7 cellular contexts compared by ENCODE assay signal in the genomic region with DNA sequence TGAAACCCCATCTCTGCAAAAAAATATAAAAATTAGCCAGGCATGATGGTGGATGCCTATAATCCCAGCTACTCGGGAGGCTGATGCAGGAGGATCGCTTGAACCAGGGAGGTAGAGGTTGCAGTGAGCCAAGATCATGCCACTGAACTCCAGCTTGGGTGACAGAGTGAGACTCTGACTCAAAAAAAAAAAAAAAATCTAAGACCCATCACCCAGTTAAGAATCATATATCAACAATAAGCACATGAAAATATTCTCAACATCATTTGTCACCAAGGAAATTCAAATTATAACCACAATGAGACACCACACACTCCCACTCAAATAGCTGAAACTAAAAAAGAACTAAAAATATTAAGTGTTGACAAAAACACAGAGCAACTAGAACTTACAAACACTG. TPM values are rescaled to one million over a fixed set of nuclear protein-coding genes. Genes with fewer than 3 reads are reported as not detected.
DNase-seq lines count a peak whose midpoint lies in the region; ATAC-seq and TF ChIP-seq lines count a peak whose summit lies in the region.
"Not testable (repeated sequence)": the region's sequence is repeated elsewhere in the genome, so short reads cannot be mapped to it uniquely, and the experiment has no call there.

No MANE protein-coding gene starts in this region.

- H3K9me3 ChIP-seq in CD4-positive, alpha-beta memory T cell (ENCODE audit: control insufficient read depth in 1 of 2, low read length in 2 of 2); T-helper 17 cell (ENCODE audit: control insufficient read depth, low read length, poor library complexity, severe bottlenecking): not testable (repeated sequence)

- not testable (repeated sequence) for DNase-seq in CD4-positive, alpha-beta memory T cell; T-helper 17 cell; activated naive CD4-positive, alpha-beta T cell treated with anti-CD3 and anti-CD28 coated beads, Interleukin-2, amount 10 ng/mL, durations not matched to agents 7 days and 5 days; central memory CD8-positive, alpha-beta T cell (ENCODE audit: low spot score in 2 of 2); natural killer cell; stimulated activated naive CD8-positive, alpha-beta T cell treated with anti-CD3 and anti-CD28 coated beads, Interleukin-15, amount 100 ng/mL, for 72 hours
- peak; percentile 4 for DNase-seq in activated CD8-positive, alpha-beta T cell treated with anti-CD3 and anti-CD28 coated beads, Interleukin-2, amount 10 ng/mL, durations not matched to agents 7 days and 5 days

- ATAC-seq in T-helper 17 cell; activated CD8-positive, alpha-beta T cell treated with anti-CD3 and anti-CD28 coated beads, Interleukin-2, amount 10 ng/mL, durations not matched to agents 7 days and 5 days; central memory CD8-positive, alpha-beta T cell (replicated peaks; ENCODE audit: extremely low read depth, poor library complexity, severe bottlenecking): not testable (repeated sequence)
- peak in 1 of 3 donors; percentile 29 for ATAC-seq in natural killer cell
- peak; percentile 45 for ATAC-seq in stimulated activated naive CD8-positive, alpha-beta T cell treated with anti-CD3 and anti-CD28 coated beads, Interleukin-15, amount 100 ng/mL, for 72 hours

- H3K27me3 Mint-ChIP-seq in CD4-positive, alpha-beta memory T cell; T-helper 17 cell; activated CD8-positive, alpha-beta T cell treated with anti-CD3 and anti-CD28 coated beads, Interleukin-2, amount 10 ng/mL, durations not matched to agents 7 days and 5 days (ENCODE audit: low read depth); activated naive CD4-positive, alpha-beta T cell treated with anti-CD3 and anti-CD28 coated beads, Interleukin-2, amount 10 ng/mL, durations not matched to agents 7 days and 5 days; central memory CD8-positive, alpha-beta T cell; natural killer cell (ENCODE audit: low read depth in 2 of 2); stimulated activated naive CD8-positive, alpha-beta T cell treated with anti-CD3 and anti-CD28 coated beads, Interleukin-15, amount 100 ng/mL, for 72 hours: not testable (repeated sequence)

- peaks cover 31 to 45% of the 10 kb centered on the region in 2 donors for H3K36me3 Mint-ChIP-seq in CD4-positive, alpha-beta memory T cell
- H3K36me3 Mint-ChIP-seq in T-helper 17 cell (ENCODE audit: low read depth); central memory CD8-positive, alpha-beta T cell (ENCODE audit: insufficient read depth); natural killer cell: not testable (repeated sequence)
- peaks cover 48% of the 10 kb centered on the region for H3K36me3 Mint-ChIP-seq in activated CD8-positive, alpha-beta T cell treated with anti-CD3 and anti-CD28 coated beads, Interleukin-2, amount 10 ng/mL, durations not matched to agents 7 days and 5 days (ENCODE audit: low read depth)
- H3K36me3 Mint-ChIP-seq in activated naive CD4-positive, alpha-beta T cell treated with anti-CD3 and anti-CD28 coated beads, Interleukin-2, amount 10 ng/mL, durations not matched to agents 7 days and 5 days = peaks cover 39% of the 10 kb centered on the region

- not testable (repeated sequence) for H3K36me3 ChIP-seq in CD4-positive, alpha-beta memory T cell (ENCODE audit: insufficient read depth, low read length)

- TF ChIP-seq CTCF in natural killer cell (IDR thresholded peaks at IDR 0.05) = not testable (repeated sequence)

- CTCF ChIA-PET in CD4-positive, alpha-beta memory T cell (lab: Charles Lee; ENCODE audit: partially characterized antibody); activated CD8-positive, alpha-beta T cell treated with anti-CD3 and anti-CD28 coated beads, Interleukin-2, amount 10 ng/mL, durations not matched to agents 7 days and 5 days (lab: Charles Lee); activated naive CD4-positive, alpha-beta T cell treated with anti-CD3 and anti-CD28 coated beads, Interleukin-2, amount 10 ng/mL, durations not matched to agents 7 days and 5 days (lab: Charles Lee): not testable (repeated sequence)

- H3K4me1 Mint-ChIP-seq in CD4-positive, alpha-beta memory T cell = peaks cover 46 to 80% (median 55%) of the 10 kb centered on the region in 4 donors
- H3K4me1 Mint-ChIP-seq in T-helper 17 cell = peaks cover 32% of the 10 kb centered on the region
- H3K4me1 Mint-ChIP-seq in activated CD8-positive, alpha-beta T cell treated with anti-CD3 and anti-CD28 coated beads, Interleukin-2, amount 10 ng/mL, durations not matched to agents 7 days and 5 days (ENCODE audit: low read depth) = peaks cover 37% of the 10 kb centered on the region
- H3K4me1 Mint-ChIP-seq in activated naive CD4-positive, alpha-beta T cell treated with anti-CD3 and anti-CD28 coated beads, Interleukin-2, amount 10 ng/mL, durations not matched to agents 7 days and 5 days = peaks cover 28% of the 10 kb centered on the region
- peaks cover 62% of the 10 kb centered on the region for H3K4me1 Mint-ChIP-seq in central memory CD8-positive, alpha-beta T cell
- peaks cover 52 to 59% of the 10 kb centered on the region in 2 donors for H3K4me1 Mint-ChIP-seq in natural killer cell
- H3K4me1 Mint-ChIP-seq in stimulated activated naive CD8-positive, alpha-beta T cell treated with anti-CD3 and anti-CD28 coated beads, Interleukin-15, amount 100 ng/mL, for 72 hours = peaks cover 71% of the 10 kb centered on the region

- H3K4me1 ChIP-seq in CD4-positive, alpha-beta memory T cell (ENCODE audit: insufficient read depth, low read length) = peaks cover 38% of the 10 kb centered on the region

- H3K9me3 Mint-ChIP-seq in CD4-positive, alpha-beta memory T cell; activated CD8-positive, alpha-beta T cell treated with anti-CD3 and anti-CD28 coated beads, Interleukin-2, amount 10 ng/mL, durations not matched to agents 7 days and 5 days (ENCODE audit: insufficient read depth); activated naive CD4-positive, alpha-beta T cell treated with anti-CD3 and anti-CD28 coated beads, Interleukin-2, amount 10 ng/mL, durations not matched to agents 7 days and 5 days; central memory CD8-positive, alpha-beta T cell; natural killer cell; stimulated activated naive CD8-positive, alpha-beta T cell treated with anti-CD3 and anti-CD28 coated beads, Interleukin-15, amount 100 ng/mL, for 72 hours: not testable (repeated sequence)

- not testable (repeated sequence) for H3K27me3 ChIP-seq in CD4-positive, alpha-beta memory T cell (ENCODE audit: insufficient read depth, low read length)

- POLR2A ChIA-PET in CD4-positive, alpha-beta memory T cell (lab: Charles Lee; ENCODE audit: partially characterized antibody) = interaction anchor here (1.0 kb wide), 1 partner anchor 198 kb away, joined by 4 read pairs; no protein-coding TSS in a partner anchor
- POLR2A ChIA-PET in activated CD8-positive, alpha-beta T cell treated with anti-CD3 and anti-CD28 coated beads, Interleukin-2, amount 10 ng/mL, durations not matched to agents 7 days and 5 days (lab: Charles Lee) = interaction anchor here (1.0 to 1.2 kb wide), 2 partner anchors 11 to 14 kb away, joined by 4 to 5 read pairs; no protein-coding TSS in a partner anchor

- peak overlapping the region in 1 of 8 donors; percentile 15 for H3K4me3 Mint-ChIP-seq in CD4-positive, alpha-beta memory T cell
- not testable (repeated sequence) for H3K4me3 Mint-ChIP-seq in T-helper 17 cell; activated CD8-positive, alpha-beta T cell treated with anti-CD3 and anti-CD28 coated beads, Interleukin-2, amount 10 ng/mL, durations not matched to agents 7 days and 5 days; activated naive CD4-positive, alpha-beta T cell treated with anti-CD3 and anti-CD28 coated beads, Interleukin-2, amount 10 ng/mL, durations not matched to agents 7 days and 5 days; central memory CD8-positive, alpha-beta T cell; natural killer cell; stimulated activated naive CD8-positive, alpha-beta T cell treated with anti-CD3 and anti-CD28 coated beads, Interleukin-15, amount 100 ng/mL, for 72 hours

- intact Hi-C loops in CD4-positive, alpha-beta memory T cell (cut with micrococcal nuclease); natural killer cell (cut with micrococcal nuclease): not testable (repeated sequence)

- H3K27ac Mint-ChIP-seq in CD4-positive, alpha-beta memory T cell = peak overlapping the region in 5 of 7 donors; percentile 2 to 50 (median 39)
- peak overlapping the region; percentile 27 for H3K27ac Mint-ChIP-seq in T-helper 17 cell
- not testable (repeated sequence) for H3K27ac Mint-ChIP-seq in activated CD8-positive, alpha-beta T cell treated with anti-CD3 and anti-CD28 coated beads, Interleukin-2, amount 10 ng/mL, durations not matched to agents 7 days and 5 days
- H3K27ac Mint-ChIP-seq in activated naive CD4-positive, alpha-beta T cell treated with anti-CD3 and anti-CD28 coated beads, Interleukin-2, amount 10 ng/mL, durations not matched to agents 7 days and 5 days = peak overlapping the region; percentile 4
- peak overlapping the region; percentile 26 for H3K27ac Mint-ChIP-seq in central memory CD8-positive, alpha-beta T cell (ENCODE audit: low read depth)
- H3K27ac Mint-ChIP-seq in natural killer cell = peak overlapping the region; percentile 60 to 77
- H3K27ac Mint-ChIP-seq in stimulated activated naive CD8-positive, alpha-beta T cell treated with anti-CD3 and anti-CD28 coated beads, Interleukin-15, amount 100 ng/mL, for 72 hours = peak overlapping the region in 1 of 2 donors; percentile 1

- H3K27ac ChIP-seq in CD4-positive, alpha-beta memory T cell (ENCODE audit: low read depth, low read length) = not testable (repeated sequence)

- not testable (repeated sequence) for H3K4me3 ChIP-seq in CD4-positive, alpha-beta memory T cell (ENCODE audit: low read length in 2 of 2)

RNA-seq across cellular contexts. Expression of gene TBL1XR1, which starts 35.7 kb away (rescaled TPM):
- total RNA-seq in CD4-positive, alpha-beta memory T cell = 100 to 1,000 TPM; 159 to 172 TPM
- 10 to 100 TPM; 20.1 to 42.1 TPM for polyA plus RNA-seq in CD4-positive, alpha-beta memory T cell
- total RNA-seq in T-helper 17 cell = 100 to 1,000 TPM; 115 to 136 TPM
- 100 to 1,000 TPM; 165 to 166 TPM for total RNA-seq in activated CD8-positive, alpha-beta T cell treated with anti-CD3 and anti-CD28 coated beads, Interleukin-2, amount 10 ng/mL, durations not matched to agents 7 days and 5 days
- 100 to 1,000 TPM in 1 of 3 donors, 10 to 100 TPM in 2; 74.6 to 118 (median 81.7) TPM for total RNA-seq in natural killer cell
